In genomic region chr6:73610444-73611275, GRCh38 we compare ENCODE assay signal across 8 cellular contexts. TPM values are rescaled to one million over a fixed set of nuclear protein-coding genes. Genes with fewer than 3 reads are reported as not detected.
DNase-seq lines count a peak whose midpoint lies in the region; ATAC-seq and TF ChIP-seq lines count a peak whose summit lies in the region.

No MANE protein-coding gene starts in this region.

- DNase-seq in NCI-H510A treated with DMSO at 0.1 percent for 48 hours (lab: John Stamatoyannopoulos, UW): peak; percentile 9
- DNase-seq in NCI-H510A (lab: John Stamatoyannopoulos, UW): no peak
- DNase-seq in LHCN-M2 (ENCODE audit: low read depth): peak; percentile 56
- DNase-seq in glutamatergic neuron: no peak
- DNase-seq in retina: peak; percentile 32
- no peak for DNase-seq in GM19240 (ENCODE audit: insufficient read length, low spot score)

- peak overlapping the region; percentile 10; the same call in 1 of the 2 replicates for H3K27ac ChIP-seq in VCaP

- H3K36me3 Mint-ChIP-seq in glutamatergic neuron (ENCODE audit: unreplicated experiment): no peaks in the 10 kb centered on the region

- H3K4me3 Mint-ChIP-seq in glutamatergic neuron (ENCODE audit: unreplicated experiment): no peak overlapping the region

- no peaks in the 10 kb centered on the region for H3K9me3 Mint-ChIP-seq in glutamatergic neuron (ENCODE audit: unreplicated experiment)

- no peak for ATAC-seq in HG03439 (IDR thresholded peaks at IDR 0.05; ENCODE audit: unreplicated experiment)

- TF ChIP-seq CTCF in VCaP (conservative IDR thresholded peaks at IDR 0.05) (peak; percentile 76), glutamatergic neuron (IDR thresholded peaks at IDR 0.05; ENCODE audit: partially characterized antibody, unreplicated experiment) (peak; percentile 66)

- no peak overlapping the region for H3K27ac Mint-ChIP-seq in glutamatergic neuron (ENCODE audit: unreplicated experiment)

- H3K27me3 Mint-ChIP-seq in glutamatergic neuron (ENCODE audit: unreplicated experiment): peaks cover 4% of the 10 kb centered on the region

- H3K4me1 Mint-ChIP-seq in glutamatergic neuron (ENCODE audit: low read depth, unreplicated experiment): no peaks in the 10 kb centered on the region

RNA-seq across cellular contexts. Expression of gene SLC17A5, which starts 43.1 kb away (rescaled TPM):
- total RNA-seq in LHCN-M2 (2014; rRNA removed): 12.9 and 15.7 TPM in 2 replicates
- 15.3 TPM for polyA plus RNA-seq in LHCN-M2 (2012)
- total RNA-seq in glutamatergic neuron (ENCODE audit: unreplicated experiment): 14.3 TPM

Comparison
In these comparisons a context has a peak if more than half of its experiments do, and no peak if none do; other contexts are left out.
1. DNase-seq: peak in NCI-H510A treated with DMSO at 0.1 percent for 48 hours (single experiment), LHCN-M2 (single experiment) and retina (single experiment); none in NCI-H510A (single experiment), glutamatergic neuron (single experiment) and GM19240 (single experiment).